27 cellular contexts compared by ENCODE assay signal in the genomic region with DNA sequence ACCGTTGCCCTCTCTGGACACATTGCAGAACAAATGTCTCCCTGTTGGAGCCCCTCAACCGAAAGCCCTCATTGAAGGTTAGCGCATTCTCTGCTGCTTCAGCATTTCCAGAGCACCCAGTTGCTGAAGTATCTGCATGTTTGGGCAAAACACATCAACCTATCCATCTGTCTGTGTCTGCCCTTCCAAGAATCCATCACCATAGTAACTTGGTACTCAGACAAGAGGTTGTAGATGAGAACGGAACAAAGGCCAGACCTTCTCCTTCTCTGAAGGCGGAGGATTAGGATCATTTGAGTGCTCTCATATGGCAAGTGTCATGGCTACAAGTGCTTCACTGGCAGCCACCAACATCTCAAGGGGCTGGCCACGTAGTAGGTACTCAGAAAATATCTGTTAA. TPM values are rescaled to one million over a fixed set of nuclear protein-coding genes. Genes with fewer than 3 reads are reported as not detected.
A peak's percentile ranks its signal among the peaks of the same experiment; 100 is the strongest.
DNase-seq lines count a peak whose midpoint lies in the region; ATAC-seq and TF ChIP-seq lines count a peak whose summit lies in the region.
"Had no signal": no experiment of that assay in that cellular context is flagged by ENCODE, and none has a peak within 500 bp of the region (broad histone marks: within the 10 kb centered on the region; RNA-seq: fewer than 3 reads in every experiment).

No MANE protein-coding gene starts in this region.

- no peak for TF ChIP-seq CTCF in mucosa of descending colon (IDR thresholded peaks at IDR 0.05)

- H3K4me3 ChIP-seq in skeletal muscle tissue (ENCODE audit: low read length in 3 of 3) = no peak overlapping the region
- no peak overlapping the region for H3K4me3 ChIP-seq in mucosa of descending colon
- H3K4me3 ChIP-seq: body of pancreas, lung, upper lobe of left lung had no signal

- peak overlapping the region; percentile 64 for H3K27ac ChIP-seq in skeletal muscle tissue (ENCODE audit: low read depth, low read length)
- H3K27ac ChIP-seq: body of pancreas, upper lobe of left lung had no signal

- peaks cover 5% of the 10 kb centered on the region for H3K36me3 Mint-ChIP-seq in activated CD4-positive, alpha-beta T cell treated with anti-CD3 and anti-CD28 coated beads, Interleukin-2, amount 10 ng/mL, durations not matched to agents 24 days and 14 days (ENCODE audit: low read depth)

- H3K36me3 ChIP-seq in skeletal muscle tissue (ENCODE audit: control insufficient read depth in 3 of 3, insufficient read depth in 3 of 3, low read length in 3 of 3) (peaks cover 0 to 16% (median 2%) of the 10 kb centered on the region in 3 donors), mucosa of descending colon (ENCODE audit: low read depth) (no peaks in the 10 kb centered on the region)

- no peak overlapping the region for H3K27ac Mint-ChIP-seq in activated CD4-positive, alpha-beta T cell treated with anti-CD3 and anti-CD28 coated beads, Interleukin-2, amount 10 ng/mL, durations not matched to agents 24 days and 14 days
- H3K27ac Mint-ChIP-seq: activated T-helper 1 cell treated with anti-CD3 and anti-CD28 coated beads, Interleukin-12 subunit alpha, Interleukin-12 subunit beta, Interleukin-2, Interleukin-4 antibody, amounts not matched to agents 30 ng/mL and 10 ng/mL and 1 ng/mL, durations not matched to agents 14 hours and 24 hours and 36 hours; B cell; dendritic cell treated with granulocyte-macrophage colony-stimulating factor and Interleukin-4, amounts not matched to agents 40 ng/mL and 50 ng/mL, for 4 days; stimulated activated naive CD8-positive, alpha-beta T cell treated with anti-CD3 and anti-CD28 coated beads, Interleukin-15, Interleukin-2, amounts not matched to agents 100 ng/mL and 50 ng/mL, for 24 hours had no signal

- no peaks in the 10 kb centered on the region for H3K27me3 ChIP-seq in skeletal muscle tissue (ENCODE audit: control insufficient read depth in 3 of 3, insufficient read depth in 3 of 3, low read length in 3 of 3)
- H3K27me3 ChIP-seq: body of pancreas, upper lobe of left lung had no signal

- no peak overlapping the region for H3K4me3 Mint-ChIP-seq in activated CD4-positive, alpha-beta T cell treated with anti-CD3 and anti-CD28 coated beads, Interleukin-2, amount 10 ng/mL, durations not matched to agents 24 days and 14 days
- H3K4me3 Mint-ChIP-seq: activated T-helper 1 cell treated with anti-CD3 and anti-CD28 coated beads, Interleukin-12 subunit alpha, Interleukin-12 subunit beta, Interleukin-2, Interleukin-4 antibody, amounts not matched to agents 30 ng/mL and 10 ng/mL and 1 ng/mL, durations not matched to agents 14 hours and 24 hours and 36 hours; B cell; dendritic cell treated with granulocyte-macrophage colony-stimulating factor and Interleukin-4, amounts not matched to agents 40 ng/mL and 50 ng/mL, for 4 days; naive B cell; stimulated activated naive CD8-positive, alpha-beta T cell treated with anti-CD3 and anti-CD28 coated beads, Interleukin-15, Interleukin-2, amounts not matched to agents 100 ng/mL and 50 ng/mL, for 24 hours had no signal

- DNase-seq in NCI-H2227 (lab: John Stamatoyannopoulos, UW; ENCODE audit: unreplicated experiment) = peak; percentile 10
- no peak for DNase-seq in NCI-H2227 treated with DMSO at 0.1 percent for 48 hours (lab: John Stamatoyannopoulos, UW)
- peak; percentile 98 for DNase-seq in NCI-H1694 treated with DMSO at 0.1 percent for 48 hours (lab: John Stamatoyannopoulos, UW)
- DNase-seq in NCI-H69 (lab: John Stamatoyannopoulos, UW) = peak; percentile 3
- DNase-seq in superior temporal gyrus (ENCODE audit: extremely low spot score) = no peak
- no peak for DNase-seq in activated CD4-positive, alpha-beta T cell treated with anti-CD3 and anti-CD28 coated beads, Interleukin-2, amount 10 ng/mL, durations not matched to agents 24 days and 14 days
- no peak for DNase-seq in mucosa of descending colon
- DNase-seq: body of pancreas; hippocampal formation; naive B cell; NCI-H2081 treated with DMSO at 0.1 percent for 48 hours; stimulated activated CD4-positive, alpha-beta T cell treated with anti-CD3 and anti-CD28 coated beads, Interleukin-1b, Interleukin-23, amount 100 ng/mL, for 48 hours; T-helper 9 cell; upper lobe of left lung had no signal

- no peak for ATAC-seq in mucosa of descending colon
- ATAC-seq: activated CD4-positive, CD25-positive, alpha-beta regulatory T cell treated with anti-CD3 and anti-CD28 coated beads, Interleukin-2, amount 50 U/mL, for 24 hours; body of pancreas; HepG2 had no signal

- no peak overlapping the region for H3K9ac ChIP-seq in skeletal muscle tissue (ENCODE audit: low read depth in 1 of 3, low read length in 3 of 3)

- intact Hi-C loops in activated CD4-positive, alpha-beta T cell treated with anti-CD3 and anti-CD28 coated beads, Interleukin-2, amount 10 ng/mL, durations not matched to agents 24 days and 14 days (cut with micrococcal nuclease) = no loop called here
- intact Hi-C loops in mucosa of descending colon (cut with DNase I, micrococcal nuclease) = no loop called here

- H3K4me1 ChIP-seq in skeletal muscle tissue (ENCODE audit: control insufficient read depth in 3 of 3, insufficient read depth in 3 of 3, low read length in 3 of 3) = peaks cover 60 to 61% (median 61%) of the 10 kb centered on the region in 3 donors
- no peaks in the 10 kb centered on the region for H3K4me1 ChIP-seq in mucosa of descending colon (ENCODE audit: low read depth)
- H3K4me1 ChIP-seq: body of pancreas had no signal

- no peaks in the 10 kb centered on the region for H3K9me3 Mint-ChIP-seq in activated CD4-positive, alpha-beta T cell treated with anti-CD3 and anti-CD28 coated beads, Interleukin-2, amount 10 ng/mL, durations not matched to agents 24 days and 14 days
- H3K9me3 Mint-ChIP-seq: activated T-helper 1 cell treated with anti-CD3 and anti-CD28 coated beads, Interleukin-12 subunit alpha, Interleukin-12 subunit beta, Interleukin-2, Interleukin-4 antibody, amounts not matched to agents 30 ng/mL and 10 ng/mL and 1 ng/mL, durations not matched to agents 14 hours and 24 hours and 36 hours; dendritic cell treated with granulocyte-macrophage colony-stimulating factor and Interleukin-4, amounts not matched to agents 40 ng/mL and 50 ng/mL, for 4 days; naive B cell; stimulated activated naive CD8-positive, alpha-beta T cell treated with anti-CD3 and anti-CD28 coated beads, Interleukin-15, Interleukin-2, amounts not matched to agents 100 ng/mL and 50 ng/mL, for 24 hours had no signal

- H3K9me3 ChIP-seq in skeletal muscle tissue (ENCODE audit: control insufficient read depth in 3 of 3, low read length in 3 of 3) = no peaks in the 10 kb centered on the region
- no peaks in the 10 kb centered on the region for H3K9me3 ChIP-seq in mucosa of descending colon
- H3K9me3 ChIP-seq: body of pancreas, upper lobe of left lung had no signal

- no peaks in the 10 kb centered on the region for H3K27me3 Mint-ChIP-seq in activated CD4-positive, alpha-beta T cell treated with anti-CD3 and anti-CD28 coated beads, Interleukin-2, amount 10 ng/mL, durations not matched to agents 24 days and 14 days
- H3K27me3 Mint-ChIP-seq: B cell; dendritic cell treated with granulocyte-macrophage colony-stimulating factor and Interleukin-4, amounts not matched to agents 40 ng/mL and 50 ng/mL, for 4 days; naive B cell; stimulated activated naive CD8-positive, alpha-beta T cell treated with anti-CD3 and anti-CD28 coated beads, Interleukin-15, Interleukin-2, amounts not matched to agents 100 ng/mL and 50 ng/mL, for 24 hours had no signal

- H3K4me1 Mint-ChIP-seq in activated CD4-positive, alpha-beta T cell treated with anti-CD3 and anti-CD28 coated beads, Interleukin-2, amount 10 ng/mL, durations not matched to agents 24 days and 14 days = no peaks in the 10 kb centered on the region
- H3K4me1 Mint-ChIP-seq: B cell, naive B cell had no signal

RNA-seq across cellular contexts. Expression of gene RHO, which starts 23.1 kb away (rescaled TPM):
- total RNA-seq in skeletal muscle tissue = not detected
- total RNA-seq in activated CD4-positive, alpha-beta T cell treated with anti-CD3 and anti-CD28 coated beads, Interleukin-2, amount 10 ng/mL, durations not matched to agents 24 days and 14 days = not detected in 2 replicates
- not detected for total RNA-seq in mucosa of descending colon
- total RNA-seq: A172; activated CD8-positive, alpha-beta memory T cell treated with anti-CD3 and anti-CD28 coated beads for 36 hours; activated T-helper 1 cell treated with anti-CD3 and anti-CD28 coated beads, Interleukin-12 subunit alpha, Interleukin-12 subunit beta, Interleukin-2, Interleukin-4 antibody, amounts not matched to agents 30 ng/mL and 10 ng/mL and 1 ng/mL, durations not matched to agents 14 hours and 24 hours and 36 hours; body of pancreas; endothelial cell of umbilical vein; HepG2; lung; osteocyte; RPMI7951; upper lobe of left lung had no signal

RNA-seq across cellular contexts. Expression of gene H1-8, which starts 37.6 kb away (rescaled TPM):
- total RNA-seq in skeletal muscle tissue (not detected), mucosa of descending colon (not detected)
- total RNA-seq in activated CD4-positive, alpha-beta T cell treated with anti-CD3 and anti-CD28 coated beads, Interleukin-2, amount 10 ng/mL, durations not matched to agents 24 days and 14 days = not detected in 2 replicates
- total RNA-seq: A172; activated CD8-positive, alpha-beta memory T cell treated with anti-CD3 and anti-CD28 coated beads for 36 hours; activated T-helper 1 cell treated with anti-CD3 and anti-CD28 coated beads, Interleukin-12 subunit alpha, Interleukin-12 subunit beta, Interleukin-2, Interleukin-4 antibody, amounts not matched to agents 30 ng/mL and 10 ng/mL and 1 ng/mL, durations not matched to agents 14 hours and 24 hours and 36 hours; B cell; body of pancreas; endothelial cell of umbilical vein; HepG2; lung; osteocyte; RPMI7951; upper lobe of left lung had no signal

Comparison
In these comparisons a context has a peak if more than half of its experiments do, and no peak if none do; other contexts are left out.
1. DNase-seq: peak in NCI-H2227 (single experiment), NCI-H1694 treated with DMSO at 0.1 percent for 48 hours (single experiment) and NCI-H69 (single experiment); none in NCI-H2227 treated with DMSO at 0.1 percent for 48 hours (single experiment), superior temporal gyrus (single experiment), activated CD4-positive, alpha-beta T cell treated with anti-CD3 and anti-CD28 coated beads, Interleukin-2, amount 10 ng/mL, durations not matched to agents 24 days and 14 days (single experiment) and mucosa of descending colon (0 of 3).